ENCODE assay signal across 18 cellular contexts in the genomic region with DNA sequence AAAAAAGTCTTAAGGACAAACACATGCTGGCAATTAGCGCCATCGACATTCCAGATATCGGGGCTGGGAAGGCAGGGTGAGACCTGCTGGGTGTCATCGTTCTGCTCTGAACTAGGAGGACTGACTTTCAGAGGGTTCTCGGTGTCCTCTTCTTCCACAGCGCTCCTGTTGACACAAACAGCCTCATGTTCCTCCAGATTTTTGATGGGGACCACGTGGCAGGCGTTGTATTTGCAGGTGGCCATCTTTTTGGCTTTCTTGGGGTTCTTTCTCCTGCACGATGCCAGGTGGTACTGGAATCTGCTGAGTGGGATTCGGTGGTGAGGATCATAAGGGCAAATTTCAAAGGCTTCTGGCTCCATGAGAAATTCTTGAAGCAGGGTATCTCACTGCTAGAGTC. TPM values are rescaled to one million over a fixed set of nuclear protein-coding genes. Genes with fewer than 3 reads are reported as not detected.
DNase-seq lines count a peak whose midpoint lies in the region; ATAC-seq, FAIRE-seq and TF ChIP-seq lines count a peak whose summit lies in the region.
"Had no signal": no experiment of that assay in that cellular context is flagged by ENCODE, and none has a peak within 500 bp of the region (broad histone marks: within the 10 kb centered on the region; RNA-seq: fewer than 3 reads in every experiment).

No MANE protein-coding gene starts in this region.

- DNase-seq in CD4-positive, CD25-positive, alpha-beta regulatory T cell = no peak
- no peak for DNase-seq in IMR-90
- no peak for DNase-seq in endothelial cell of umbilical vein (ENCODE audit: low read depth, low spot score)
- DNase-seq in osteoblast (ENCODE audit: insufficient read length, low spot score, missing footprints) = no peak
- DNase-seq in PC-9 = no peak
- no peak for DNase-seq in activated T-cell treated with anti-CD3 and anti-CD28 coated beads, Interleukin-2, amount 50 U/mL, for 48 hours
- DNase-seq in GM13976 (ENCODE audit: low spot score) = no peak
- DNase-seq: 8988T, AML-193, Calu3, DMS 273 treated with DMSO at 0.1 percent for 48 hours, GOT3, H9 had no signal

- CTCF ChIA-PET in IMR-90 (lab: Yijun Ruan, JAX) = interaction anchor here (1.4 kb wide), 1 partner anchor 34 kb away, joined by 5 read pairs; no protein-coding TSS in a partner anchor
- CTCF ChIA-PET in endothelial cell of umbilical vein (lab: Charles Lee) = interaction anchor here (1.0 kb wide), 2 partner anchors 34 to 188 kb away, joined by 3 to 4 read pairs; no protein-coding TSS in a partner anchor
- CTCF ChIA-PET in PC-9 (lab: Charles Lee) = no interaction called here

- no peak overlapping the region; the same call in 1 of the 2 replicates for H3K4ac ChIP-seq in IMR-90 (ENCODE audit: low read depth, low read length)

- H3K9me3 Mint-ChIP-seq in CD4-positive, CD25-positive, alpha-beta regulatory T cell = peaks cover 0 to 4% (median 0%) of the 10 kb centered on the region in 7 donors
- H3K9me3 Mint-ChIP-seq: H9 had no signal

- 0 out of 2 replicates have a peak overlapping the region, but pooled peaks have one; percentile 29 for H2AK5ac ChIP-seq in IMR-90 (ENCODE audit: low read depth, low read length)

- TF ChIP-seq CTCF in IMR-90 (conservative IDR thresholded peaks at IDR 0.05; ENCODE audit: low read depth, low read length) = no peak
- TF ChIP-seq CTCF in endothelial cell of umbilical vein (IDR thresholded peaks at IDR 0.05; ENCODE audit: extremely low read depth in 1 of 2, insufficient read depth in 1 of 2, low read depth in 1 of 2, low read length in 2 of 2) = no peak
- TF ChIP-seq CTCF in osteoblast (IDR thresholded peaks at IDR 0.05; ENCODE audit: extremely low read depth, low read depth, low read length) = no peak
- no peak for TF ChIP-seq CTCF in PC-9 (conservative IDR thresholded peaks at IDR 0.05)
- no peak for TF ChIP-seq CTCF in GM13976 (IDR thresholded peaks at IDR 0.05; ENCODE audit: borderline replicate concordance, control extremely low read depth, extremely low read depth, insufficient read depth, missing control alignments)

- H3K36me3 Mint-ChIP-seq in CD4-positive, CD25-positive, alpha-beta regulatory T cell = no peaks in the 10 kb centered on the region

- no peak overlapping the region for H3K56ac ChIP-seq in IMR-90 (ENCODE audit: extremely low read depth, insufficient read depth, low read length)

- peaks cover 3% of the 10 kb centered on the region for H3K9me1 ChIP-seq in IMR-90 (ENCODE audit: insufficient read depth, low read length)
- H3K9me1 ChIP-seq in endothelial cell of umbilical vein (replicated peaks; ENCODE audit: control insufficient read depth, extremely low read depth, insufficient read depth, low read length) = no peaks in the 10 kb centered on the region

- H2BK15ac ChIP-seq in IMR-90 (ENCODE audit: low read depth, low read length) = no peak overlapping the region

- no peak for TF ChIP-seq RAD21 in IMR-90 (IDR thresholded peaks at IDR 0.05; ENCODE audit: low read length)

- H3K4me2 ChIP-seq in IMR-90 (ENCODE audit: low read depth, low read length) (no peak overlapping the region), endothelial cell of umbilical vein (ENCODE audit: insufficient read depth, low read length) (no peak overlapping the region), osteoblast (ENCODE audit: insufficient read depth, low read length) (no peak overlapping the region), PC-9 (no peak overlapping the region)
- H3K4me2 ChIP-seq: BLaER1 had no signal

- intact Hi-C loops in IMR-90 (cut with micrococcal nuclease) = no loop called here
- intact Hi-C loops in endothelial cell of umbilical vein (cut with micrococcal nuclease) = no loop called here
- intact Hi-C loops in PC-9 (cut with micrococcal nuclease; ENCODE audit: unreplicated experiment) = no loop called here

- dilution Hi-C loops in IMR-90 (cut with HindIII; ENCODE audit: low sequenced_read_pairs, unreplicated experiment) = no loop called here
- dilution Hi-C loops in endothelial cell of umbilical vein (cut with MboI; ENCODE audit: extremely low pct_ligation_motif_present, low sequenced_read_pairs) = no loop called here

- peak overlapping the region in 2 of 3 donors; percentile 12 to 47 for H3K27ac Mint-ChIP-seq in CD4-positive, CD25-positive, alpha-beta regulatory T cell
- H3K27ac Mint-ChIP-seq: H9 had no signal

- no peak overlapping the region for H2BK20ac ChIP-seq in IMR-90 (ENCODE audit: low read depth, low read length)

- no peaks in the 10 kb centered on the region for H3K27me3 Mint-ChIP-seq in CD4-positive, CD25-positive, alpha-beta regulatory T cell

- no peak for FAIRE-seq in endothelial cell of umbilical vein (lab: Jason Lieb, UNC)
- FAIRE-seq: GM12878 had no signal

- H4K5ac ChIP-seq in IMR-90 (ENCODE audit: low read depth, low read length) = no peak overlapping the region

- H2BK120ac ChIP-seq in IMR-90 (ENCODE audit: low read depth, low read length) = no peak overlapping the region; the same call in 1 of the 2 replicates

- H3K9me2 ChIP-seq in PC-9 (ENCODE audit: insufficient read depth) = no peaks in the 10 kb centered on the region

- no peak overlapping the region for H2BK5ac ChIP-seq in IMR-90 (ENCODE audit: low read depth, low read length, poor library complexity, severe bottlenecking)

- no peak overlapping the region for H3K27ac ChIP-seq in CD4-positive, CD25-positive, alpha-beta regulatory T cell (ENCODE audit: insufficient read depth, low read length, poor library complexity, severe bottlenecking)
- H3K27ac ChIP-seq in IMR-90 (ENCODE audit: insufficient read depth, low read length) (no peak overlapping the region), endothelial cell of umbilical vein (ENCODE audit: insufficient read depth, low read depth, low read length) (no peak overlapping the region), osteoblast (ENCODE audit: low read depth, low read length) (no peak overlapping the region), PC-9 (no peak overlapping the region)
- H3K27ac ChIP-seq: BLaER1 had no signal

- H3K23ac ChIP-seq in IMR-90 (ENCODE audit: low read depth, low read length) = no peak overlapping the region

- POLR2A ChIA-PET in IMR-90 (lab: Charles Lee; ENCODE audit: unreplicated experiment) = no interaction called here
- POLR2A ChIA-PET in endothelial cell of umbilical vein (lab: Charles Lee) = no interaction called here
- POLR2A ChIA-PET in PC-9 (lab: Charles Lee; ENCODE audit: unreplicated experiment) = no interaction called here

- H3K4me1 ChIP-seq in CD4-positive, CD25-positive, alpha-beta regulatory T cell (ENCODE audit: control insufficient read depth, insufficient read depth, low read length, poor library complexity, severe bottlenecking) = peaks cover 51% of the 10 kb centered on the region
- H3K4me1 ChIP-seq in IMR-90 (ENCODE audit: control insufficient read depth, insufficient read depth, low read length) (peaks cover 16% of the 10 kb centered on the region), endothelial cell of umbilical vein (ENCODE audit: control insufficient read depth, extremely low read depth, insufficient read depth, low read length) (peaks cover 3% of the 10 kb centered on the region), osteoblast (ENCODE audit: insufficient read depth, low read length) (peaks cover 7% of the 10 kb centered on the region), PC-9 (replicated peaks; ENCODE audit: insufficient read depth) (peaks cover 7% of the 10 kb centered on the region; the same call in 1 of the 2 replicates)

- no peaks in the 10 kb centered on the region for H3F3A ChIP-seq in PC-9 (ENCODE audit: insufficient read depth, low read depth)

- no peaks in the 10 kb centered on the region for H3K79me2 ChIP-seq in endothelial cell of umbilical vein (ENCODE audit: control insufficient read depth, insufficient read depth, low read length)
- H3K79me2 ChIP-seq in osteoblast (ENCODE audit: insufficient read depth, low read length) = no peaks in the 10 kb centered on the region
- H3K79me2 ChIP-seq in PC-9 (ENCODE audit: low read depth) = no peaks in the 10 kb centered on the region

- H3K9me3 ChIP-seq in CD4-positive, CD25-positive, alpha-beta regulatory T cell (ENCODE audit: control insufficient read depth in 2 of 2, low read length in 2 of 2) = no peaks in the 10 kb centered on the region
- H3K9me3 ChIP-seq in IMR-90 (ENCODE audit: control insufficient read depth, insufficient read depth, low read length) (no peaks in the 10 kb centered on the region), endothelial cell of umbilical vein (replicated peaks; ENCODE audit: control insufficient read depth, insufficient read depth, low read length) (no peaks in the 10 kb centered on the region), osteoblast (ENCODE audit: low read depth, low read length) (no peaks in the 10 kb centered on the region), PC-9 (ENCODE audit: insufficient read depth, low read depth) (peaks cover 3% of the 10 kb centered on the region; the same call in 1 of the 2 replicates)
- H3K9me3 ChIP-seq: BLaER1 had no signal

- H3K27me3 ChIP-seq in CD4-positive, CD25-positive, alpha-beta regulatory T cell (ENCODE audit: control insufficient read depth, insufficient read depth, low read length) = no peaks in the 10 kb centered on the region
- H3K27me3 ChIP-seq in IMR-90 (ENCODE audit: control insufficient read depth, insufficient read depth, low read length) (no peaks in the 10 kb centered on the region), endothelial cell of umbilical vein (ENCODE audit: control insufficient read depth in 2 of 2, insufficient read depth in 2 of 2, low read length in 2 of 2) (no peaks in the 10 kb centered on the region), osteoblast (ENCODE audit: insufficient read depth, low read length) (no peaks in the 10 kb centered on the region), PC-9 (ENCODE audit: insufficient read depth, low read depth) (no peaks in the 10 kb centered on the region)
- H3K27me3 ChIP-seq: BLaER1 had no signal

- H3K4me3 Mint-ChIP-seq in CD4-positive, CD25-positive, alpha-beta regulatory T cell = peak overlapping the region in 1 of 4 donors; percentile 39
- H3K4me3 Mint-ChIP-seq: H9 had no signal

- no peak overlapping the region for H4K91ac ChIP-seq in IMR-90 (ENCODE audit: insufficient read depth, low read depth, low read length)

- no peak overlapping the region for H4K8ac ChIP-seq in IMR-90 (ENCODE audit: low read depth in 2 of 2, low read length in 2 of 2)

- H3K36me3 ChIP-seq in CD4-positive, CD25-positive, alpha-beta regulatory T cell (ENCODE audit: control insufficient read depth, insufficient read depth, low read length) = no peaks in the 10 kb centered on the region
- H3K36me3 ChIP-seq in IMR-90 (ENCODE audit: control insufficient read depth, insufficient read depth, low read length) = no peaks in the 10 kb centered on the region
- H3K36me3 ChIP-seq in endothelial cell of umbilical vein (ENCODE audit: control insufficient read depth in 2 of 2, extremely low read depth in 1 of 2, insufficient read depth in 2 of 2, low read length in 2 of 2) = no peaks in the 10 kb centered on the region
- H3K36me3 ChIP-seq in osteoblast (ENCODE audit: insufficient read depth, low read length) = no peaks in the 10 kb centered on the region
- H3K36me3 ChIP-seq in PC-9 (ENCODE audit: low read depth) = no peaks in the 10 kb centered on the region
- H3K36me3 ChIP-seq: BLaER1 had no signal

- H3K18ac ChIP-seq in IMR-90 (ENCODE audit: low read depth, low read length) = peak overlapping the region; percentile 61

- H3K4me1 Mint-ChIP-seq in CD4-positive, CD25-positive, alpha-beta regulatory T cell = peaks cover 24 to 81% (median 52%) of the 10 kb centered on the region in 4 donors

- WGBS in IMR-90 (ENCODE audit: extremely low coverage in 2 of 2, insufficient read length in 1 of 2), 2 experiments = 76% methylated on average over 5 of the region's 10 CpGs; no CpG with 5 or more reads in 1 of the 2 experiments

- no peak overlapping the region for H3K4me3 ChIP-seq in CD4-positive, CD25-positive, alpha-beta regulatory T cell (ENCODE audit: low read depth, low read length)
- H3K4me3 ChIP-seq in IMR-90 (ENCODE audit: insufficient read depth, low read depth, low read length) (no peak overlapping the region), endothelial cell of umbilical vein (replicated peaks in 1 of 3; ENCODE audit: insufficient read depth in 1 of 3, low read depth in 1 of 3, low read length in 3 of 3) (no peak overlapping the region), osteoblast (ENCODE audit: insufficient read depth, low read length) (no peak overlapping the region), PC-9 (no peak overlapping the region)
- H3K4me3 ChIP-seq: BLaER1, GM12878 had no signal

- H3K9ac ChIP-seq in IMR-90 (ENCODE audit: low read depth, low read length) = no peak overlapping the region
- no peak overlapping the region for H3K9ac ChIP-seq in endothelial cell of umbilical vein (replicated peaks; ENCODE audit: extremely low read depth, insufficient read depth, low read length)
- H3K9ac ChIP-seq: BLaER1 had no signal

- BruUV-seq in IMR-90 (replicated peaks; lab: Mats Ljungman, UMichigan) (no TSS peak), endothelial cell of umbilical vein (replicated peaks; lab: Mats Ljungman, UMichigan) (TSS peak; percentile 52), PC-9 (replicated peaks; lab: Mats Ljungman, UMichigan) (no TSS peak)

- no peak for ATAC-seq in CD4-positive, CD25-positive, alpha-beta regulatory T cell (ENCODE audit: low read depth in 2 of 2)
- ATAC-seq in IMR-90 (ENCODE audit: low read depth) = no peak
- ATAC-seq: GM12878 had no signal

- peak overlapping the region; percentile 22; the same call in 1 of the 2 replicates for H3K14ac ChIP-seq in IMR-90 (replicated peaks; ENCODE audit: low read depth, low read length)

- H2AK9ac ChIP-seq in IMR-90 (replicated peaks; ENCODE audit: low read depth, low read length, poor library complexity) = no peak overlapping the region

- no peak for TF ChIP-seq POLR2A in IMR-90 (IDR thresholded peaks at IDR 0.05; ENCODE audit: low read depth, low read length)
- TF ChIP-seq POLR2A in endothelial cell of umbilical vein (IDR thresholded peaks at IDR 0.05; ENCODE audit: low read depth, low read length) = no peak

- H4K20me1 ChIP-seq in IMR-90 (ENCODE audit: insufficient read depth, low read length) (0 out of 2 replicates have a peak, but pooled peaks cover 2% of the 10 kb centered on the region), endothelial cell of umbilical vein (replicated peaks; ENCODE audit: control insufficient read depth, extremely low read depth, insufficient read depth, low read length) (no peaks in the 10 kb centered on the region), osteoblast (ENCODE audit: insufficient read depth, low read length) (no peaks in the 10 kb centered on the region), PC-9 (ENCODE audit: insufficient read depth) (no peaks in the 10 kb centered on the region)

- in situ Hi-C loops in IMR-90 (cut with MboI; ENCODE audit: low sequenced_read_pairs) (no loop called here), GM13976 (cut with MboI; ENCODE audit: low sequenced_read_pairs, unreplicated experiment) (no loop called here)

- H2AFZ ChIP-seq in IMR-90 (replicated peaks; ENCODE audit: low read length, poor library complexity) (no peak overlapping the region), endothelial cell of umbilical vein (ENCODE audit: low read depth, low read length) (peak overlapping the region; percentile 70), osteoblast (ENCODE audit: low read length) (peak overlapping the region; percentile 70), PC-9 (no peak overlapping the region)

- H3K79me1 ChIP-seq in IMR-90 (ENCODE audit: low read depth in 1 of 2, low read length in 2 of 2) = no peaks in the 10 kb centered on the region

RNA-seq across cellular contexts. Expression of gene GTSF1L, which starts 0.5 kb away (rescaled TPM):
- total RNA-seq in CD4-positive, CD25-positive, alpha-beta regulatory T cell = 1.1 TPM
- 1 to 10 TPM in 3 of 4 donors, under 1 TPM in 1; 0.98 to 3.0 (median 1.7) TPM for polyA plus RNA-seq in CD4-positive, CD25-positive, alpha-beta regulatory T cell
- total RNA-seq in IMR-90 (2012; rRNA removed) (not detected in 2 replicates), endothelial cell of umbilical vein (not detected in 2 replicates), osteoblast (not detected in 2 replicates), PC-9 (2021) (not detected in 2 replicates)
- polyA plus RNA-seq in IMR-90 (2012; rRNA removed) (not detected in 2 replicates), endothelial cell of umbilical vein (not detected in 2 replicates)
- not detected in 2 replicates for polyA plus RNA-seq in IMR-90 (2012; cell fraction: cytosol; rRNA removed)
- polyA plus RNA-seq in IMR-90 (2012; cell fraction: nucleus; rRNA removed; ENCODE audit: low replicate concordance) = not detected in 2 replicates
- not detected in 2 replicates for polyA plus RNA-seq in endothelial cell of umbilical vein (2011; cell fraction: cytosol; rRNA removed)
- not detected in 2 replicates for polyA plus RNA-seq in endothelial cell of umbilical vein (2011; cell fraction: nucleus; rRNA removed)
- not detected in 2 replicates for polyA plus RNA-seq in endothelial cell of umbilical vein (2012)
- not detected in 2 replicates for polyA minus RNA-seq in endothelial cell of umbilical vein
- polyA minus RNA-seq in endothelial cell of umbilical vein (2011; cell fraction: cytosol; rRNA and poly(A)+ RNA removed) = not detected
- polyA minus RNA-seq in endothelial cell of umbilical vein (2011; cell fraction: nucleus; rRNA and poly(A)+ RNA removed) = not detected in 2 replicates
- total RNA-seq: Calu3, Daoy, G401, H9, HT1080 had no signal

RNA-seq across cellular contexts. Expression of gene MYBL2, which starts 59.4 kb away (rescaled TPM):
- total RNA-seq in CD4-positive, CD25-positive, alpha-beta regulatory T cell = 2.7 TPM
- 1 to 10 TPM; 1.6 to 4.3 (median 3.2) TPM for polyA plus RNA-seq in CD4-positive, CD25-positive, alpha-beta regulatory T cell
- total RNA-seq in IMR-90 (2012; rRNA removed) = 21.7 and 23.1 TPM in 2 replicates
- 12.4 and 13.2 TPM in 2 replicates for polyA plus RNA-seq in IMR-90 (2012; rRNA removed)
- polyA plus RNA-seq in IMR-90 (2012; cell fraction: cytosol; rRNA removed) = 6.4 and 7.5 TPM in 2 replicates
- polyA plus RNA-seq in IMR-90 (2012; cell fraction: nucleus; rRNA removed; ENCODE audit: low replicate concordance) = 5.6 and 8.9 TPM in 2 replicates
- total RNA-seq in endothelial cell of umbilical vein = 105 and 107 TPM in 2 replicates
- polyA plus RNA-seq in endothelial cell of umbilical vein = 32.1 and 35.7 TPM in 2 replicates
- 35.7 and 40.7 TPM in 2 replicates for polyA plus RNA-seq in endothelial cell of umbilical vein (2011; cell fraction: cytosol; rRNA removed)
- 25.1 and 25.9 TPM in 2 replicates for polyA plus RNA-seq in endothelial cell of umbilical vein (2011; cell fraction: nucleus; rRNA removed)
- 42.2 and 62.9 TPM in 2 replicates for polyA plus RNA-seq in endothelial cell of umbilical vein (2012)
- 33.0 and 34.7 TPM in 2 replicates for polyA minus RNA-seq in endothelial cell of umbilical vein
- 77.5 TPM for polyA minus RNA-seq in endothelial cell of umbilical vein (2011; cell fraction: cytosol; rRNA and poly(A)+ RNA removed)
- polyA minus RNA-seq in endothelial cell of umbilical vein (2011; cell fraction: nucleus; rRNA and poly(A)+ RNA removed) = 10.3 and 12.9 TPM in 2 replicates
- total RNA-seq in osteoblast = 1.8 and 2.5 TPM in 2 replicates
- total RNA-seq in PC-9 (2021) = 124 and 152 TPM in 2 replicates

Comparison
In these comparisons a context has a peak if more than half of its experiments do, and no peak if none do; other contexts are left out.
1. H2AFZ ChIP-seq: peak in endothelial cell of umbilical vein (single experiment) and osteoblast (single experiment); none in IMR-90 (single experiment) and PC-9 (single experiment).